In genomic region chr2:569681-570080, GRCh38 we compare ENCODE assay signal across 17 cellular contexts.
DNase-seq lines count a peak whose midpoint lies in the region; ATAC-seq and TF ChIP-seq lines count a peak whose summit lies in the region.
"Had no signal": no experiment of that assay in that cellular context is flagged by ENCODE, and none has a peak within 500 bp of the region (broad histone marks: within the 10 kb centered on the region; RNA-seq: fewer than 3 reads in every experiment).

No MANE protein-coding gene starts in this region.

- no peak for TF ChIP-seq CTCF in osteocyte (IDR thresholded peaks at IDR 0.05)
- TF ChIP-seq CTCF in thyroid gland (IDR thresholded peaks at IDR 0.05): no peak

- DNase-seq in SK-N-DZ (ENCODE audit: low spot score) (peak; percentile 69), osteocyte (ENCODE audit: extremely low spot score, unreplicated experiment) (no peak), thyroid gland (no peak), CD1c-positive myeloid dendritic cell (ENCODE audit: extremely low spot score) (no peak)
- DNase-seq: CD4-positive, alpha-beta T cell; CD8-positive, alpha-beta memory T cell; DMS 273 treated with DMSO at 0.1 percent for 48 hours; DMS79; EL; GF-D8; H9 had no signal

- peaks cover 5 to 20% of the 10 kb centered on the region in 2 donors for H3K4me1 ChIP-seq in thyroid gland
- H3K4me1 ChIP-seq: BLaER1 had no signal

- H3K27me3 ChIP-seq in thyroid gland: no peaks in the 10 kb centered on the region
- H3K27me3 ChIP-seq: BLaER1 had no signal

- H3K4me1 Mint-ChIP-seq in osteocyte (ENCODE audit: unreplicated experiment): peaks cover 49% of the 10 kb centered on the region
- H3K4me1 Mint-ChIP-seq: CD8-positive, alpha-beta memory T cell; GM23338; H9 had no signal

- peaks cover 18% of the 10 kb centered on the region for H3K9me3 Mint-ChIP-seq in osteocyte (ENCODE audit: unreplicated experiment)

- no peaks in the 10 kb centered on the region for H3K36me3 ChIP-seq in thyroid gland
- H3K36me3 ChIP-seq: BLaER1 had no signal

- ATAC-seq in SK-N-SH treated with all-trans-retinoic acid at 6 μM for 48 hours (peak; percentile 37; the same call in 1 of the 3 replicates), HG02642 (IDR thresholded peaks at IDR 0.05; ENCODE audit: poor library complexity, unreplicated experiment) (no peak)
- ATAC-seq: GM23338, HCT116 had no signal

- no peak for TF ChIP-seq POLR2A in thyroid gland (IDR thresholded peaks at IDR 0.05)

- 74 to 79% methylated on average over 3 of the region's 3 CpGs for WGBS in thyroid gland, 2 donors

- peak overlapping the region; percentile 99 for H3K27ac Mint-ChIP-seq in osteocyte (ENCODE audit: unreplicated experiment)
- H3K27ac Mint-ChIP-seq: CD4-positive, alpha-beta T cell; CD8-positive, alpha-beta memory T cell; GM23338; H9 had no signal

- no peaks in the 10 kb centered on the region for H3K9me3 ChIP-seq in thyroid gland

- H3K27me3 Mint-ChIP-seq in osteocyte (ENCODE audit: unreplicated experiment): no peaks in the 10 kb centered on the region

- no peak overlapping the region for H3K4me3 Mint-ChIP-seq in osteocyte (ENCODE audit: unreplicated experiment)
- H3K4me3 Mint-ChIP-seq: CD4-positive, alpha-beta T cell; CD8-positive, alpha-beta memory T cell; GM23338; H9 had no signal

- H3K4me3 ChIP-seq in thyroid gland (replicated peaks in 1 of 3): no peak overlapping the region
- H3K4me3 ChIP-seq: BLaER1, GM23338 had no signal

- intact Hi-C loops in thyroid gland (cut with DNase I): no loop called here

- H3K36me3 Mint-ChIP-seq in osteocyte (ENCODE audit: unreplicated experiment): peaks cover 8% of the 10 kb centered on the region

- no peak overlapping the region for H3K27ac ChIP-seq in thyroid gland
- H3K27ac ChIP-seq: BLaER1, C4-2B had no signal

TF ChIP-seq in SK-N-SH treated with all-trans-retinoic acid at 6 μM for 48 hours, 23 proteins besides CTCF, POLR2A, EP300 and RAD21:
- peak; percentile 50; the same call in 1 of the 2 replicates for TF ChIP-seq TSHZ2 (CRISPR knock-in tag; IDR thresholded peaks at IDR 0.05)
- TF ChIP-seq TOX (CRISPR knock-in tag; IDR thresholded peaks at IDR 0.05; ENCODE audit: borderline replicate concordance): no peak
- peak; percentile 71 for TF ChIP-seq TCF4 (CRISPR knock-in tag; IDR thresholded peaks at IDR 0.05; ENCODE audit: borderline replicate concordance)
